ENCODE assay signal across 1 cellular context in the genomic region with DNA sequence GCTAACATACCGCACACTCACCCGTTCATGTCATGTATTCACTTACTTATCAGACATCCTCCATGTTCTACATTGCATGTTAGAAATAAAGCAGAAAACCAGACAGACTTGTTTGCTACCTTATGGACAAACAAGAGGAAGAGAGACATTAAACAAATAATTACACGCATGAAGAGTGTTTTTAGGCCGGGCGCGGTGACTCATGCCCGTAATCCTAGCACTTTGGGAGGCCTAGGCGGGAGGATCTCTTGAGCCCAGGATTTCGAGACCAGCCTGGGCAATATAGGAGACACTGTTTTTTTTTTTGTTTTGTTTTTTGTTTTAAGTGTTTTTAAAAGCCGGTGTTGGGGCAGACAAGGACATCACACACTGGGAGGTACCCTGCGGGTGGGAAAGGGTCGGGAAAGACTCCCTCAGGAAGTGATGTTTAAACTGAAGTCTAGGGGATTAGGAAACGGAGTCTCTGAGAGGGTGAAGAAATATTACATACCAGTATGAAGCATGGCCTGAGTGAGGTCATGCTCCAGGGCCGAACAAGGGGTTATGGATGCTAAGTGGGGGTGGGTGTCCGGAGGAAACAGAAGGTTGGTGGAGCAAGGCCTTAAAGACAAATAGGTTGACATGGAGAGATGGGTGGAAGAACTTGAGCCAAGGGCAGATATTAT.
TF ChIP-seq lines count a peak whose summit lies in the region.

No MANE protein-coding gene starts in this region.

TF ChIP-seq in HepG2, 621 proteins besides CTCF, POLR2A, EP300 and RAD21 (continued from another document):
- TF ChIP-seq ZMYM3 (CRISPR knock-in tag; IDR thresholded peaks at IDR 0.05) (peak; percentile 56; the same call in 1 of the 2 replicates), ATF7-NPFF (CRISPR knock-in tag; IDR thresholded peaks at IDR 0.05; ENCODE audit: low read depth) (peak; percentile 18; the same call in 1 of the 2 replicates), ZMYM2 (CRISPR knock-in tag; IDR thresholded peaks at IDR 0.05) (0 out of 2 replicates have a peak, but pooled peaks have one; percentile 43), RARA (CRISPR knock-in tag; IDR thresholded peaks at IDR 0.05) (no peak), KLF16 (CRISPR knock-in tag; IDR thresholded peaks at IDR 0.05) (0 out of 4 replicates have a peak, but pooled peaks of 1 of the 2 experiments have one; percentile 6), SOX13 (IDR thresholded peaks at IDR 0.05) (no peak), SOX13 (CRISPR knock-in tag; conservative IDR thresholded peaks at IDR 0.05 in 1 of 2, IDR thresholded peaks at IDR 0.05 in 1 of 2) (no peak), ZBTB42 (CRISPR knock-in tag; IDR thresholded peaks at IDR 0.05) (0 out of 2 replicates have a peak, but pooled peaks have one; percentile 41), IRF2 (CRISPR knock-in tag; IDR thresholded peaks at IDR 0.05) (no peak), CREM (IDR thresholded peaks at IDR 0.05) (0 out of 2 replicates have a peak, but pooled peaks have one; percentile 16), CREM (CRISPR knock-in tag; IDR thresholded peaks at IDR 0.05) (no peak), FOSL2 (CRISPR knock-in tag; IDR thresholded peaks at IDR 0.05) (peak; percentile 89), CCDC6 (CRISPR knock-in tag; IDR thresholded peaks at IDR 0.05) (peak; percentile 40; the same call in 1 of the 2 replicates), SALL1 (CRISPR knock-in tag; IDR thresholded peaks at IDR 0.05) (no peak), CEBPB (IDR thresholded peaks at IDR 0.05; ENCODE audit: borderline replicate concordance, low read depth, low read length) (peak; percentile 20; the same call in 1 of the 2 replicates), FOXA3 (CRISPR knock-in tag; IDR thresholded peaks at IDR 0.05) (peak; percentile 27; the same call in 1 of the 2 replicates), CREB1 (IDR thresholded peaks at IDR 0.05) (no peak), CREB1 (CRISPR knock-in tag; IDR thresholded peaks at IDR 0.05) (peak; percentile 48; the same call in 1 of the 2 replicates), SAP130 (CRISPR knock-in tag; IDR thresholded peaks at IDR 0.05; ENCODE audit: low read depth) (peak; percentile 14; the same call in 1 of the 2 replicates), ZBTB3 (CRISPR knock-in tag; IDR thresholded peaks at IDR 0.05; ENCODE audit: borderline replicate concordance, low read depth) (no peak), ZSCAN29 (CRISPR knock-in tag; conservative IDR thresholded peaks at IDR 0.05) (peak; percentile 50; the same call in 1 of the 2 replicates), ZFP82 (CRISPR knock-in tag; IDR thresholded peaks at IDR 0.05; ENCODE audit: borderline replicate concordance) (0 out of 2 replicates have a peak, but pooled peaks have one; percentile 64), ZNF878 (CRISPR knock-in tag; IDR thresholded peaks at IDR 0.05) (0 out of 2 replicates have a peak, but pooled peaks have one; percentile 44)
- TF ChIP-seq, protein P1, sequence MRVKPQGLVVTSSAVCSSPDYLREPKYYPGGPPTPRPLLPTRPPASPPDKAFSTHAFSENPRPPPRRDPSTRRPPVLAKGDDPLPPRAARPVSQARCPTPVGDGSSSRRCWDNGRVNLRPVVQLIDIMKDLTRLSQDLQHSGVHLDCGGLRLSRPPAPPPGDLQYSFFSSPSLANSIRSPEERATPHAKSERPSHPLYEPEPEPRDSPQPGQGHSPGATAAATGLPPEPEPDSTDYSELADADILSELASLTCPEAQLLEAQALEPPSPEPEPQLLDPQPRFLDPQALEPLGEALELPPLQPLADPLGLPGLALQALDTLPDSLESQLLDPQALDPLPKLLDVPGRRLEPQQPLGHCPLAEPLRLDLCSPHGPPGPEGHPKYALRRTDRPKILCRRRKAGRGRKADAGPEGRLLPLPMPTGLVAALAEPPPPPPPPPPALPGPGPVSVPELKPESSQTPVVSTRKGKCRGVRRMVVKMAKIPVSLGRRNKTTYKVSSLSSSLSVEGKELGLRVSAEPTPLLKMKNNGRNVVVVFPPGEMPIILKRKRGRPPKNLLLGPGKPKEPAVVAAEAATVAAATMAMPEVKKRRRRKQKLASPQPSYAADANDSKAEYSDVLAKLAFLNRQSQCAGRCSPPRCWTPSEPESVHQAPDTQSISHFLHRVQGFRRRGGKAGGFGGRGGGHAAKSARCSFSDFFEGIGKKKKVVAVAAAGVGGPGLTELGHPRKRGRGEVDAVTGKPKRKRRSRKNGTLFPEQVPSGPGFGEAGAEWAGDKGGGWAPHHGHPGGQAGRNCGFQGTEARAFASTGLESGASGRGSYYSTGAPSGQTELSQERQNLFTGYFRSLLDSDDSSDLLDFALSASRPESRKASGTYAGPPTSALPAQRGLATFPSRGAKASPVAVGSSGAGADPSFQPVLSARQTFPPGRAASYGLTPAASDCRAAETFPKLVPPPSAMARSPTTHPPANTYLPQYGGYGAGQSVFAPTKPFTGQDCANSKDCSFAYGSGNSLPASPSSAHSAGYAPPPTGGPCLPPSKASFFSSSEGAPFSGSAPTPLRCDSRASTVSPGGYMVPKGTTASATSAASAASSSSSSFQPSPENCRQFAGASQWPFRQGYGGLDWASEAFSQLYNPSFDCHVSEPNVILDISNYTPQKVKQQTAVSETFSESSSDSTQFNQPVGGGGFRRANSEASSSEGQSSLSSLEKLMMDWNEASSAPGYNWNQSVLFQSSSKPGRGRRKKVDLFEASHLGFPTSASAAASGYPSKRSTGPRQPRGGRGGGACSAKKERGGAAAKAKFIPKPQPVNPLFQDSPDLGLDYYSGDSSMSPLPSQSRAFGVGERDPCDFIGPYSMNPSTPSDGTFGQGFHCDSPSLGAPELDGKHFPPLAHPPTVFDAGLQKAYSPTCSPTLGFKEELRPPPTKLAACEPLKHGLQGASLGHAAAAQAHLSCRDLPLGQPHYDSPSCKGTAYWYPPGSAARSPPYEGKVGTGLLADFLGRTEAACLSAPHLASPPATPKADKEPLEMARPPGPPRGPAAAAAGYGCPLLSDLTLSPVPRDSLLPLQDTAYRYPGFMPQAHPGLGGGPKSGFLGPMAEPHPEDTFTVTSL (CRISPR knock-in tag; IDR thresholded peaks at IDR 0.05; ENCODE audit: borderline replicate concordance): 0 out of 2 replicates have a peak, but pooled peaks have one; percentile 13
- TF ChIP-seq, protein P2, sequence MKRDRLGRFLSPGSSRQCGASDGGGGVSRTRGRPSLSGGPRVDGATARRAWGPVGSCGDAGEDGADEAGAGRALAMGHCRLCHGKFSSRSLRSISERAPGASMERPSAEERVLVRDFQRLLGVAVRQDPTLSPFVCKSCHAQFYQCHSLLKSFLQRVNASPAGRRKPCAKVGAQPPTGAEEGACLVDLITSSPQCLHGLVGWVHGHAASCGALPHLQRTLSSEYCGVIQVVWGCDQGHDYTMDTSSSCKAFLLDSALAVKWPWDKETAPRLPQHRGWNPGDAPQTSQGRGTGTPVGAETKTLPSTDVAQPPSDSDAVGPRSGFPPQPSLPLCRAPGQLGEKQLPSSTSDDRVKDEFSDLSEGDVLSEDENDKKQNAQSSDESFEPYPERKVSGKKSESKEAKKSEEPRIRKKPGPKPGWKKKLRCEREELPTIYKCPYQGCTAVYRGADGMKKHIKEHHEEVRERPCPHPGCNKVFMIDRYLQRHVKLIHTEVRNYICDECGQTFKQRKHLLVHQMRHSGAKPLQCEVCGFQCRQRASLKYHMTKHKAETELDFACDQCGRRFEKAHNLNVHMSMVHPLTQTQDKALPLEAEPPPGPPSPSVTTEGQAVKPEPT (CRISPR knock-in tag; IDR thresholded peaks at IDR 0.05; ENCODE audit: low read depth): no peak
- TF ChIP-seq, protein P3, sequence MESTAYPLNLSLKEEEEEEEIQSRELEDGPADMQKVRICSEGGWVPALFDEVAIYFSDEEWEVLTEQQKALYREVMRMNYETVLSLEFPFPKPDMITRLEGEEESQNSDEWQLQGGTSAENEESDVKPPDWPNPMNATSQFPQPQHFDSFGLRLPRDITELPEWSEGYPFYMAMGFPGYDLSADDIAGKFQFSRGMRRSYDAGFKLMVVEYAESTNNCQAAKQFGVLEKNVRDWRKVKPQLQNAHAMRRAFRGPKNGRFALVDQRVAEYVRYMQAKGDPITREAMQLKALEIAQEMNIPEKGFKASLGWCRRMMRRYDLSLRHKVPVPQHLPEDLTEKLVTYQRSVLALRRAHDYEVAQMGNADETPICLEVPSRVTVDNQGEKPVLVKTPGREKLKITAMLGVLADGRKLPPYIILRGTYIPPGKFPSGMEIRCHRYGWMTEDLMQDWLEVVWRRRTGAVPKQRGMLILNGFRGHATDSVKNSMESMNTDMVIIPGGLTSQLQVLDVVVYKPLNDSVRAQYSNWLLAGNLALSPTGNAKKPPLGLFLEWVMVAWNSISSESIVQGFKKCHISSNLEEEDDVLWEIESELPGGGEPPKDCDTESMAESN (CRISPR knock-in tag; conservative IDR thresholded peaks at IDR 0.05): 0 out of 2 replicates have a peak, but pooled peaks have one; percentile 17
- TF ChIP-seq, protein P4, sequence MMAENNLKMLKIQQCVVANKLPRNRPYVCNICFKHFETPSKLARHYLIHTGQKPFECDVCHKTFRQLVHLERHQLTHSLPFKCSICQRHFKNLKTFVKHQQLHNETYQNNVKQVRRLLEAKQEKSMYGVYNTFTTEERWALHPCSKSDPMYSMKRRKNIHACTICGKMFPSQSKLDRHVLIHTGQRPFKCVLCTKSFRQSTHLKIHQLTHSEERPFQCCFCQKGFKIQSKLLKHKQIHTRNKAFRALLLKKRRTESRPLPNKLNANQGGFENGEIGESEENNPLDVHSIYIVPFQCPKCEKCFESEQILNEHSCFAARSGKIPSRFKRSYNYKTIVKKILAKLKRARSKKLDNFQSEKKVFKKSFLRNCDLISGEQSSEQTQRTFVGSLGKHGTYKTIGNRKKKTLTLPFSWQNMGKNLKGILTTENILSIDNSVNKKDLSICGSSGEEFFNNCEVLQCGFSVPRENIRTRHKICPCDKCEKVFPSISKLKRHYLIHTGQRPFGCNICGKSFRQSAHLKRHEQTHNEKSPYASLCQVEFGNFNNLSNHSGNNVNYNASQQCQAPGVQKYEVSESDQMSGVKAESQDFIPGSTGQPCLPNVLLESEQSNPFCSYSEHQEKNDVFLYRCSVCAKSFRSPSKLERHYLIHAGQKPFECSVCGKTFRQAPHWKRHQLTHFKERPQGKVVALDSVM (CRISPR knock-in tag; IDR thresholded peaks at IDR 0.05): peak; percentile 98
- TF ChIP-seq, protein P5, sequence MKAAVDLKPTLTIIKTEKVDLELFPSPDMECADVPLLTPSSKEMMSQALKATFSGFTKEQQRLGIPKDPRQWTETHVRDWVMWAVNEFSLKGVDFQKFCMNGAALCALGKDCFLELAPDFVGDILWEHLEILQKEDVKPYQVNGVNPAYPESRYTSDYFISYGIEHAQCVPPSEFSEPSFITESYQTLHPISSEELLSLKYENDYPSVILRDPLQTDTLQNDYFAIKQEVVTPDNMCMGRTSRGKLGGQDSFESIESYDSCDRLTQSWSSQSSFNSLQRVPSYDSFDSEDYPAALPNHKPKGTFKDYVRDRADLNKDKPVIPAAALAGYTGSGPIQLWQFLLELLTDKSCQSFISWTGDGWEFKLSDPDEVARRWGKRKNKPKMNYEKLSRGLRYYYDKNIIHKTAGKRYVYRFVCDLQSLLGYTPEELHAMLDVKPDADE (CRISPR knock-in tag; IDR thresholded peaks at IDR 0.05): 0 out of 2 replicates have a peak, but pooled peaks have one; percentile 7
- TF ChIP-seq, protein P6, sequence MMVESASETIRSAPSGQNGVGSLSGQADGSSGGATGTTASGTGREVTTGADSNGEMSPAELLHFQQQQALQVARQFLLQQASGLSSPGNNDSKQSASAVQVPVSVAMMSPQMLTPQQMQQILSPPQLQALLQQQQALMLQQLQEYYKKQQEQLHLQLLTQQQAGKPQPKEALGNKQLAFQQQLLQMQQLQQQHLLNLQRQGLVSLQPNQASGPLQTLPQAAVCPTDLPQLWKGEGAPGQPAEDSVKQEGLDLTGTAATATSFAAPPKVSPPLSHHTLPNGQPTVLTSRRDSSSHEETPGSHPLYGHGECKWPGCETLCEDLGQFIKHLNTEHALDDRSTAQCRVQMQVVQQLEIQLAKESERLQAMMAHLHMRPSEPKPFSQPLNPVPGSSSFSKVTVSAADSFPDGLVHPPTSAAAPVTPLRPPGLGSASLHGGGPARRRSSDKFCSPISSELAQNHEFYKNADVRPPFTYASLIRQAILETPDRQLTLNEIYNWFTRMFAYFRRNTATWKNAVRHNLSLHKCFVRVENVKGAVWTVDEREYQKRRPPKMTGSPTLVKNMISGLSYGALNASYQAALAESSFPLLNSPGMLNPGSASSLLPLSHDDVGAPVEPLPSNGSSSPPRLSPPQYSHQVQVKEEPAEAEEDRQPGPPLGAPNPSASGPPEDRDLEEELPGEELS (CRISPR knock-in tag; IDR thresholded peaks at IDR 0.05): 0 out of 2 replicates have a peak, but pooled peaks have one; percentile 15
TF ChIP-seq in HepG2: peak in this region for 22.
